ENCODE assay signal across 25 cellular contexts in the genomic region with DNA sequence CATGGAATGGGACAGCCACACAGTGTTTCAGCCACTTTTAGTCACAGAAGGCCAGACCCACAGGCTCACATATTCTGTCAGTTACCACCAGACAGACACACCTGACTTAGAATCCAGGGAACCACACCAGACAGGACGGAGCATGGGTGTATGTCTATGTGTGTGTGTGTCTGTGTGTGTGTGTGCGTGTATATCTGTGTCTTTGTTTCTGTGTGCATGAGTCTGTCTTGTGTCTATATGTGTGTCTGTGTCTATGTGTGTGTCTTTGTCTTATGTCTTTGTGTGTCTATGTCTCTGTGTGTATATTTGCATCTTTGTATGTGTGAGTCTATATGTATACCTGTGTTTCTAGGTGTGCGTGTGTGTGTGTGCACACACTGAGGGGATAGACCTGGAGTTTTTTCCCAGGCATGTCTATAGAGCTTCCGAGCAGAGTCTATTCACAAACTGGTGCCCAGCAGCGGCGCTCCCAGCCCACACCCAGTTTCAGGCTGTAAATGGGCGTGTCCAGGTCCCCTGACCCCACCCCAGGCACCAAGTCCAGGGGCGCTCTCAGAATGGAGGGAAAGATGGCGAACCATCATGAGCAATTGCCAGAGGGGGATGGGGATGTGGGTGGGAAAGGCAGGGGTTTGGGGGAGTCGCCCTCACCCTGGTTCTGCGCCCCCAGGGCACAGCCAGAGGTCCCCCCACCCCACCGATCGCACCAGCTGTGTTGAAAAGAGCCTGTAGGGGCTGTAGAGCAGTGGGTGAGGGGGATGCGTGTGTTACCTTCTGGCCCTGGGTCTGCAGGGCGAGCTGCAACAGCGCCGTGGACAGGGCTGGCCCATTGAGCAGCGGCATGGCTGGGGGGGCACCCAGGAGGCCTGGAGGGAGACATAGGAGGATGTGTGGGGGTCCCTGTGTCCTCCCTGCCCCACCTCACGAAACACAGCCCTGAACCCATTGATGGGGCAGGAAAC. TPM values are rescaled to one million over a fixed set of nuclear protein-coding genes. Genes with fewer than 3 reads are reported as not detected.
DNase-seq lines count a peak whose midpoint lies in the region; ATAC-seq, FAIRE-seq and TF ChIP-seq lines count a peak whose summit lies in the region.
"Had no signal": no experiment of that assay in that cellular context is flagged by ENCODE, and none has a peak within 500 bp of the region (broad histone marks: within the 10 kb centered on the region; RNA-seq: fewer than 3 reads in every experiment).

No MANE protein-coding gene starts in this region.

- no peaks in the 10 kb centered on the region for H3K79me2 ChIP-seq in neural progenitor cell (ENCODE audit: low read depth)

- H3K9me3 Mint-ChIP-seq in CD4-positive, CD25-positive, alpha-beta regulatory T cell = no peaks in the 10 kb centered on the region
- H3K9me3 Mint-ChIP-seq in chondrocyte (ENCODE audit: low read depth) = no peaks in the 10 kb centered on the region
- H3K9me3 Mint-ChIP-seq in neural progenitor cell = no peaks in the 10 kb centered on the region
- H3K9me3 Mint-ChIP-seq in effector memory CD8-positive, alpha-beta T cell = no peaks in the 10 kb centered on the region
- H3K9me3 Mint-ChIP-seq: IgD-negative memory B cell, natural killer cell had no signal

- no peak for ATAC-seq in CD4-positive, CD25-positive, alpha-beta regulatory T cell (ENCODE audit: low read depth in 2 of 2)
- ATAC-seq in effector memory CD8-positive, alpha-beta T cell (replicated peaks) = no peak

- H3K27ac Mint-ChIP-seq in CD4-positive, CD25-positive, alpha-beta regulatory T cell = peak overlapping the region in 2 of 3 donors; percentile 7 to 37
- H3K27ac Mint-ChIP-seq in chondrocyte (ENCODE audit: unreplicated experiment) = peak overlapping the region; percentile 8
- peak overlapping the region; percentile 20 for H3K27ac Mint-ChIP-seq in neural progenitor cell
- H3K27ac Mint-ChIP-seq in effector memory CD8-positive, alpha-beta T cell = no peak overlapping the region
- H3K27ac Mint-ChIP-seq: IgD-negative memory B cell, natural killer cell had no signal

- H3K27me3 ChIP-seq in CD4-positive, CD25-positive, alpha-beta regulatory T cell (ENCODE audit: control insufficient read depth, insufficient read depth, low read length) = no peaks in the 10 kb centered on the region
- no peaks in the 10 kb centered on the region for H3K27me3 ChIP-seq in neural progenitor cell
- H3K27me3 ChIP-seq: esophagus squamous epithelium, thyroid gland had no signal

- H3K4me1 ChIP-seq in CD4-positive, CD25-positive, alpha-beta regulatory T cell (ENCODE audit: control insufficient read depth, insufficient read depth, low read length, poor library complexity, severe bottlenecking) = no peaks in the 10 kb centered on the region
- H3K4me1 ChIP-seq in neural progenitor cell = no peaks in the 10 kb centered on the region
- H3K4me1 ChIP-seq: esophagus squamous epithelium, prostate gland, thyroid gland had no signal

- H3K4me3 ChIP-seq in CD4-positive, CD25-positive, alpha-beta regulatory T cell (ENCODE audit: low read depth, low read length) = no peak overlapping the region
- H3K4me3 ChIP-seq in neural progenitor cell (no peak overlapping the region), coronary artery (no peak overlapping the region)
- H3K4me3 ChIP-seq: esophagus squamous epithelium, prostate gland, thyroid gland had no signal

- H3K4me2 ChIP-seq in neural progenitor cell = no peak overlapping the region

- peaks cover 17% of the 10 kb centered on the region for H3K36me3 Mint-ChIP-seq in CD4-positive, CD25-positive, alpha-beta regulatory T cell
- H3K36me3 Mint-ChIP-seq in chondrocyte (ENCODE audit: low read depth) (peaks cover 12% of the 10 kb centered on the region), neural progenitor cell (peaks cover 8% of the 10 kb centered on the region)
- H3K36me3 Mint-ChIP-seq in effector memory CD8-positive, alpha-beta T cell (ENCODE audit: insufficient read depth) = peaks cover 68% of the 10 kb centered on the region
- H3K36me3 Mint-ChIP-seq: IgD-negative memory B cell, natural killer cell had no signal

- no peak overlapping the region for H3K27ac ChIP-seq in CD4-positive, CD25-positive, alpha-beta regulatory T cell (ENCODE audit: insufficient read depth, low read length, poor library complexity, severe bottlenecking)
- no peak overlapping the region for H3K27ac ChIP-seq in neural progenitor cell
- no peak overlapping the region for H3K27ac ChIP-seq in coronary artery
- H3K27ac ChIP-seq: esophagus squamous epithelium, prostate gland, thyroid gland had no signal

- H3K27me3 Mint-ChIP-seq in CD4-positive, CD25-positive, alpha-beta regulatory T cell = no peaks in the 10 kb centered on the region
- H3K27me3 Mint-ChIP-seq in chondrocyte (ENCODE audit: low read depth) (no peaks in the 10 kb centered on the region), neural progenitor cell (ENCODE audit: insufficient read depth, low read depth) (peaks cover 2% of the 10 kb centered on the region)
- no peaks in the 10 kb centered on the region for H3K27me3 Mint-ChIP-seq in effector memory CD8-positive, alpha-beta T cell
- H3K27me3 Mint-ChIP-seq: IgD-negative memory B cell had no signal

- peak; percentile 4 for FAIRE-seq in GM19239 (lab: Jason Lieb, UNC)
- FAIRE-seq: GM18507 had no signal

- no peak overlapping the region for H3K9ac ChIP-seq in neural progenitor cell

- no peak for DNase-seq in CD4-positive, CD25-positive, alpha-beta regulatory T cell
- DNase-seq in GM19239 (ENCODE audit: insufficient read length, low spot score) = no peak
- DNase-seq in chondrocyte (ENCODE audit: low spot score) = no peak
- no peak for DNase-seq in neural progenitor cell (ENCODE audit: low spot score)
- no peak for DNase-seq in effector memory CD8-positive, alpha-beta T cell
- DNase-seq in NCI-H446 (lab: John Stamatoyannopoulos, UW) = no peak
- no peak for DNase-seq in coronary artery (ENCODE audit: low spot score)
- DNase-seq: activated CD4-positive, alpha-beta T cell treated with anti-CD3 and anti-CD28 coated beads, Interleukin-2, amount 50 U/mL, for 48 hours; activated gamma-delta T cell treated with Interleukin-2 at 50 U/mL for 16 hours; activated T-cell treated with anti-CD3 and anti-CD28 coated beads for 4 hours; aorta; central memory CD4-positive, alpha-beta T cell; COR-L47; effector CD8-positive, alpha-beta T cell; esophagus squamous epithelium; natural killer cell; NCI-H82; PC-3; SIG-M5; stimulated activated CD4-positive, alpha-beta T cell treated with anti-CD3 and anti-CD28 coated beads, Interleukin-1b, Interleukin-23, amount 100 ng/mL, for 48 hours; stimulated activated naive CD4-positive, alpha-beta T cell; thyroid gland had no signal

- no peak overlapping the region for H2AFZ ChIP-seq in neural progenitor cell (replicated peaks)

- peak overlapping the region in 1 of 4 donors; percentile 24 for H3K4me3 Mint-ChIP-seq in CD4-positive, CD25-positive, alpha-beta regulatory T cell
- no peak overlapping the region for H3K4me3 Mint-ChIP-seq in chondrocyte (ENCODE audit: unreplicated experiment)
- H3K4me3 Mint-ChIP-seq in neural progenitor cell = no peak overlapping the region
- no peak overlapping the region for H3K4me3 Mint-ChIP-seq in effector memory CD8-positive, alpha-beta T cell
- H3K4me3 Mint-ChIP-seq: IgD-negative memory B cell, natural killer cell had no signal

- TF ChIP-seq CTCF in chondrocyte (IDR thresholded peaks at IDR 0.05) = no peak
- TF ChIP-seq CTCF in neural progenitor cell (IDR thresholded peaks at IDR 0.05) = no peak
- no peak for TF ChIP-seq CTCF in coronary artery (IDR thresholded peaks at IDR 0.05)

- H3K9me3 ChIP-seq in CD4-positive, CD25-positive, alpha-beta regulatory T cell (ENCODE audit: control insufficient read depth in 2 of 2, low read length in 2 of 2) = no peaks in the 10 kb centered on the region
- H3K9me3 ChIP-seq in neural progenitor cell (ENCODE audit: low read depth) = no peaks in the 10 kb centered on the region
- H3K9me3 ChIP-seq: esophagus squamous epithelium, prostate gland, thyroid gland had no signal

- H3F3A ChIP-seq in neural progenitor cell (ENCODE audit: low read depth) = peaks cover 17% of the 10 kb centered on the region

- H3K36me3 ChIP-seq in CD4-positive, CD25-positive, alpha-beta regulatory T cell (ENCODE audit: control insufficient read depth, insufficient read depth, low read length) = peaks cover 66% of the 10 kb centered on the region
- H3K36me3 ChIP-seq in neural progenitor cell = peaks cover 9% of the 10 kb centered on the region

- H4K20me1 ChIP-seq in neural progenitor cell (ENCODE audit: low read depth) = peaks cover 14% of the 10 kb centered on the region

- peaks cover 0 to 3% (median 0%) of the 10 kb centered on the region in 4 donors for H3K4me1 Mint-ChIP-seq in CD4-positive, CD25-positive, alpha-beta regulatory T cell
- no peaks in the 10 kb centered on the region for H3K4me1 Mint-ChIP-seq in chondrocyte (ENCODE audit: low read depth)
- H3K4me1 Mint-ChIP-seq in neural progenitor cell = no peaks in the 10 kb centered on the region
- H3K4me1 Mint-ChIP-seq in effector memory CD8-positive, alpha-beta T cell (ENCODE audit: low read depth in 2 of 2) = peaks cover 0 to 2% of the 10 kb centered on the region in 2 donors
- H3K4me1 Mint-ChIP-seq: IgD-negative memory B cell had no signal

RNA-seq across cellular contexts. Expression of gene FDX2, which starts 6.3 kb away (rescaled TPM):
- total RNA-seq in CD4-positive, CD25-positive, alpha-beta regulatory T cell = 3.5 TPM
- polyA plus RNA-seq in CD4-positive, CD25-positive, alpha-beta regulatory T cell = 10 to 100 TPM; 13.1 to 16.5 (median 13.5) TPM
- total RNA-seq in chondrocyte (21.0 to 22.3 TPM (median 21.2 TPM) in 3 replicates), neural progenitor cell (ENCODE audit: low replicate concordance) (7.4 and 11.4 TPM in 2 replicates)

RNA-seq across cellular contexts. Expression of gene RAVER1, which starts 11.2 kb away (rescaled TPM):
- total RNA-seq in CD4-positive, CD25-positive, alpha-beta regulatory T cell = 39.0 TPM
- polyA plus RNA-seq in CD4-positive, CD25-positive, alpha-beta regulatory T cell = 10 to 100 TPM; 10.6 to 13.6 (median 10.7) TPM
- total RNA-seq in chondrocyte = 32.3 to 38.2 TPM (median 33.0 TPM) in 3 replicates
- total RNA-seq in neural progenitor cell (ENCODE audit: low replicate concordance) = 5.4 and 24.3 TPM in 2 replicates

RNA-seq across cellular contexts. Expression of gene ZGLP1, which starts 12.5 kb away (rescaled TPM):
- 2.8 TPM for total RNA-seq in CD4-positive, CD25-positive, alpha-beta regulatory T cell
- polyA plus RNA-seq in CD4-positive, CD25-positive, alpha-beta regulatory T cell = under 1 TPM in 1 of 4 donors, not detected in 3; 0.32 TPM
- 3.4 to 6.2 TPM (median 4.3 TPM) in 3 replicates for total RNA-seq in chondrocyte
- 2.4 and 4.6 TPM in 2 replicates for total RNA-seq in neural progenitor cell (ENCODE audit: low replicate concordance)

RNA-seq across cellular contexts. Expression of gene ICAM3, which starts 17.3 kb away (rescaled TPM):
- total RNA-seq in CD4-positive, CD25-positive, alpha-beta regulatory T cell = 218 TPM
- polyA plus RNA-seq in CD4-positive, CD25-positive, alpha-beta regulatory T cell = 100 to 1,000 TPM; 239 to 288 (median 270) TPM
- total RNA-seq in chondrocyte (14.0 to 17.0 TPM (median 15.3 TPM) in 3 replicates), neural progenitor cell (ENCODE audit: low replicate concordance) (1.3 and 3.5 TPM in 2 replicates)

RNA-seq across cellular contexts. Expression of gene ICAM5, which starts 32.4 kb away (rescaled TPM):
- total RNA-seq in CD4-positive, CD25-positive, alpha-beta regulatory T cell = 0.20 TPM
- polyA plus RNA-seq in CD4-positive, CD25-positive, alpha-beta regulatory T cell = not detected
- 2.2 to 9.3 TPM (median 8.9 TPM) in 3 replicates for total RNA-seq in chondrocyte
- total RNA-seq in neural progenitor cell (ENCODE audit: low replicate concordance) = 0.46 TPM in 1 of 2 replicates, not detected in the other
- polyA plus RNA-seq: IgD-negative memory B cell had no signal

Comparison
In these comparisons a context has a peak if more than half of its experiments do, and no peak if none do; other contexts are left out.
1. H3K27ac Mint-ChIP-seq: peak in CD4-positive, CD25-positive, alpha-beta regulatory T cell (2 of 3), chondrocyte (single experiment) and neural progenitor cell (single experiment); none in effector memory CD8-positive, alpha-beta T cell (0 of 2).